Comparison of ENCODE assay signal across 6 cellular contexts in the genomic region with DNA sequence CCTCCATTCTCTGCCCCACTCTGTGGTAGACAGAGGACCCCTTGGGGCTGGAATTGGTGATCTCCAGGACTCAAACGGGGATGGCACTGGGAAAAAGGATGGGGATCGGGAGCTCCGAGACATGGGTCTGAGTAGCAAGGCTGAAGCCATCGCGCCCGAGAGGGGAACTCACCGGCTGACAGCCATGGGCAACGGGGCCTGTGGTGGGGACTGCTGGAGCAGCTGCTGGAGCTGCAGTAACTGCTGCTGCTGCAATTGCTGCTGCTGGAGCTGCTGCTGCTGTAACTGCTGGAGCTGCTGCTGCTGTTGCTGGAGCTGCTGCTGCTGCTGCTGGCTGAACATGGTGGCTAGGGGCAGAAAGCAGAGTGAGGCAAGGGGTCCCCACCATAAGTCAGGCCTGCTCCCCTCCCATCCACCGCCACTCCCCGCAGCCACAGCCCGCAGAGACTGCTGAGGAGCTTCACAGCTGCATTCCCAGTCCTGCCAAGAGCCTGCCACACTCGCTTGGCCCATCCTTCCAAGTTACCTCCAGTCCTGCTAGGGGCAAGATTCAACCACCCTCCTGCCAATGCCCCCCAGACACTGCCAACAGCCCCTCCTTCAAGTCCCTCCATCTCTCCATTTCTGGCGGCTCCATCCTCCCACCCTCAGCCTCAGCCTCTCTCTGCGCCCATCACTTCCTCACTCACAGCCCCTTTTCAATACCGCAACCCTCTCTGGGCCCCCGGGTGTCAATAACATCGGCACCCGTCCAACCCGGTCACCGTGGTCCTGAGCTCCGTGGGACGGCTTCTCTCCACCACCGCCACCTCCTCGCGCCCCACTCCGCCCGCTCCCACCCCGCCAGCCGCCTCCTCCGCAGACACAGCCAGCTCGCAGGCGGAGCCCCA.
A peak's percentile ranks its signal among the peaks of the same experiment; 100 is the strongest.
DNase-seq lines count a peak whose midpoint lies in the region; ATAC-seq lines count a peak whose summit lies in the region.

No MANE protein-coding gene starts in this region.

- peak; percentile 23 for ATAC-seq in HG03135 (IDR thresholded peaks at IDR 0.05; ENCODE audit: unreplicated experiment)
- no peak for ATAC-seq in GM19463 (IDR thresholded peaks at IDR 0.05; ENCODE audit: unreplicated experiment)

- DNase-seq in COLO668 (lab: John Stamatoyannopoulos, UW; ENCODE audit: unreplicated experiment): peak; percentile 22
- peak; percentile 20 for DNase-seq in cerebellar cortex (ENCODE audit: low spot score)
- peak in 29 of 56 donors; percentile 28 to 82 (median 63) for DNase-seq in nucleus accumbens (lab: John Stamatoyannopoulos, UW)
- no peak for DNase-seq in RPMI8226
